Comparison of ENCODE assay signal across 1 cellular context in the genomic region with DNA sequence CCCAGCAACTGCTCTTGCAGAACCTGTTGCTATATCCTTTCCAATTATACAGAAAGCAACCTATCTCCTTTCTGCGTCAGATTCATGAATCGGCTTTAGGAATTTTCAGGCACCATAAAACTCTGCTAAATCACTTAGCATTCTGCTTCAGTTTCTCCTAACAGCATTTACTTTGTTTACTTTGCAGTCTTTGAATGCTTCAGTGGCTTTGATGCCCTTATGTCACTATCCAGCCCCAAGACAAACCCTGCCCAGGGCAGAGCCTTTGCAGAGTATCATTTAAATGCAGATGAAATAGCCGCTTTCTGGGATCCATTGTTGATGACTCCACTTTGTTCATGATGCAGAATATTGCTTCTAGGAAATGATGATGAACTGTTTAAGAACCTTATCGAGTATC.
TF ChIP-seq lines count a peak whose summit lies in the region.

No MANE protein-coding gene starts in this region.

TF ChIP-seq in GM23338, 12 proteins besides CTCF, POLR2A, EP300 and RAD21 (continued from another document):
- TF ChIP-seq CREB1 (CRISPR knock-in tag; IDR thresholded peaks at IDR 0.05; ENCODE audit: low read depth) (no peak), ETS1 (IDR thresholded peaks at IDR 0.05) (no peak), ZNF331 (CRISPR knock-in tag; IDR thresholded peaks at IDR 0.05; ENCODE audit: low read depth) (no peak), EZH2phosphoT487 (IDR thresholded peaks at IDR 0.05; ENCODE audit: unreplicated experiment) (no peak)
- TF ChIP-seq, protein P1, sequence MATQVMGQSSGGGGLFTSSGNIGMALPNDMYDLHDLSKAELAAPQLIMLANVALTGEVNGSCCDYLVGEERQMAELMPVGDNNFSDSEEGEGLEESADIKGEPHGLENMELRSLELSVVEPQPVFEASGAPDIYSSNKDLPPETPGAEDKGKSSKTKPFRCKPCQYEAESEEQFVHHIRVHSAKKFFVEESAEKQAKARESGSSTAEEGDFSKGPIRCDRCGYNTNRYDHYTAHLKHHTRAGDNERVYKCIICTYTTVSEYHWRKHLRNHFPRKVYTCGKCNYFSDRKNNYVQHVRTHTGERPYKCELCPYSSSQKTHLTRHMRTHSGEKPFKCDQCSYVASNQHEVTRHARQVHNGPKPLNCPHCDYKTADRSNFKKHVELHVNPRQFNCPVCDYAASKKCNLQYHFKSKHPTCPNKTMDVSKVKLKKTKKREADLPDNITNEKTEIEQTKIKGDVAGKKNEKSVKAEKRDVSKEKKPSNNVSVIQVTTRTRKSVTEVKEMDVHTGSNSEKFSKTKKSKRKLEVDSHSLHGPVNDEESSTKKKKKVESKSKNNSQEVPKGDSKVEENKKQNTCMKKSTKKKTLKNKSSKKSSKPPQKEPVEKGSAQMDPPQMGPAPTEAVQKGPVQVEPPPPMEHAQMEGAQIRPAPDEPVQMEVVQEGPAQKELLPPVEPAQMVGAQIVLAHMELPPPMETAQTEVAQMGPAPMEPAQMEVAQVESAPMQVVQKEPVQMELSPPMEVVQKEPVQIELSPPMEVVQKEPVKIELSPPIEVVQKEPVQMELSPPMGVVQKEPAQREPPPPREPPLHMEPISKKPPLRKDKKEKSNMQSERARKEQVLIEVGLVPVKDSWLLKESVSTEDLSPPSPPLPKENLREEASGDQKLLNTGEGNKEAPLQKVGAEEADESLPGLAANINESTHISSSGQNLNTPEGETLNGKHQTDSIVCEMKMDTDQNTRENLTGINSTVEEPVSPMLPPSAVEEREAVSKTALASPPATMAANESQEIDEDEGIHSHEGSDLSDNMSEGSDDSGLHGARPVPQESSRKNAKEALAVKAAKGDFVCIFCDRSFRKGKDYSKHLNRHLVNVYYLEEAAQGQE (IDR thresholded peaks at IDR 0.05; ENCODE audit: unreplicated experiment) = no peak
TF ChIP-seq in GM23338: peak in this region for 0.
